15 cellular contexts compared by ENCODE assay signal in genomic region chr2:42653039-42653438, GRCh38.
"Had no signal": no experiment of that assay in that cellular context is flagged by ENCODE, and none has a peak within 500 bp of the region (broad histone marks: within the 10 kb centered on the region; RNA-seq: fewer than 3 reads in every experiment).

No MANE protein-coding gene starts in this region.

- H3K36me3 ChIP-seq: ovary had no signal

- H3K9me3 Mint-ChIP-seq: activated CD4-positive, alpha-beta T cell treated with anti-CD3 and anti-CD28 coated beads, Interleukin-2, amount 10 ng/mL, durations not matched to agents 24 days and 14 days; activated naive CD4-positive, alpha-beta T cell treated with anti-CD3 and anti-CD28 coated beads, Interleukin-2, amount 50 U/mL, for 72 hours; effector memory CD8-positive, alpha-beta T cell had no signal

- H3K27ac Mint-ChIP-seq: activated CD4-positive, alpha-beta T cell treated with anti-CD3 and anti-CD28 coated beads, Interleukin-2, amount 10 ng/mL, durations not matched to agents 24 days and 14 days had no signal

- H3K9me3 ChIP-seq: ovary, stomach, testis, upper lobe of right lung had no signal

- H3K4me3 ChIP-seq: ovary, stomach, testis, upper lobe of right lung had no signal

- H3K27ac ChIP-seq: brain microvascular endothelial cell, epithelial cell of prostate, ovary, stomach, testis, upper lobe of right lung had no signal

- H3K27me3 Mint-ChIP-seq: activated CD4-positive, alpha-beta T cell treated with anti-CD3 and anti-CD28 coated beads, Interleukin-2, amount 10 ng/mL, durations not matched to agents 24 days and 14 days; effector memory CD8-positive, alpha-beta T cell had no signal

- DNase-seq: activated CD4-positive, alpha-beta T cell treated with anti-CD3 and anti-CD28 coated beads, Interleukin-2, amount 10 ng/mL, durations not matched to agents 24 days and 14 days; activated effector memory CD4-positive, alpha-beta T cell treated with Interleukin-2 at 50 U/mL for 16 hours; activated T-cell treated with anti-CD3 and anti-CD28 coated beads, Interleukin-2, amount 50 U/mL, for 1 hour; anterior cingulate cortex; brain microvascular endothelial cell; dermis blood vessel endothelial cell; effector memory CD8-positive, alpha-beta T cell; ovary; stomach; T-helper 2 cell; testis; upper lobe of right lung had no signal

- H3K4me3 Mint-ChIP-seq: effector memory CD8-positive, alpha-beta T cell had no signal

- ATAC-seq: effector memory CD8-positive, alpha-beta T cell; sciatic nerve; upper lobe of right lung had no signal

- H3K27me3 ChIP-seq: brain microvascular endothelial cell, ovary, stomach, testis, upper lobe of right lung had no signal

- H3K4me1 ChIP-seq: stomach, testis, upper lobe of right lung had no signal
